9 cellular contexts compared by ENCODE assay signal in genomic region chr22:43228330-43228729, GRCh38. TPM values are rescaled to one million over a fixed set of nuclear protein-coding genes. Genes with fewer than 3 reads are reported as not detected.
A peak's percentile ranks its signal among the peaks of the same experiment; 100 is the strongest.
DNase-seq lines count a peak whose midpoint lies in the region; TF ChIP-seq lines count a peak whose summit lies in the region.
"Had no signal": no experiment of that assay in that cellular context is flagged by ENCODE, and none has a peak within 500 bp of the region (broad histone marks: within the 10 kb centered on the region; RNA-seq: fewer than 3 reads in every experiment).

No MANE protein-coding gene starts in this region.

- H3K27ac ChIP-seq in sigmoid colon = no peak overlapping the region

- H3K4me1 ChIP-seq in sigmoid colon = no peaks in the 10 kb centered on the region

- H3K4me3 ChIP-seq in AG10803 (ENCODE audit: low read length) (no peak overlapping the region), fibroblast of villous mesenchyme (ENCODE audit: low read depth, low read length) (no peak overlapping the region), sigmoid colon (no peak overlapping the region)

- TF ChIP-seq EP300 in sigmoid colon (IDR thresholded peaks at IDR 0.05) = no peak

- no peaks in the 10 kb centered on the region for H3K36me3 Mint-ChIP-seq in activated T-helper 1 cell treated with anti-CD3 and anti-CD28 coated beads, Interleukin-12 subunit alpha, Interleukin-12 subunit beta, Interleukin-2, Interleukin-4 antibody, amounts not matched to agents 30 ng/mL and 10 ng/mL and 1 ng/mL, durations not matched to agents 14 hours and 24 hours and 36 hours (ENCODE audit: low read depth)
- H3K36me3 Mint-ChIP-seq: activated naive CD8-positive, alpha-beta T cell treated with anti-CD3 and anti-CD28 coated beads, Interleukin-2, amount 10 ng/mL, durations not matched to agents 7 days and 5 days had no signal

- no peak overlapping the region for H3K4me3 Mint-ChIP-seq in activated T-helper 1 cell treated with anti-CD3 and anti-CD28 coated beads, Interleukin-12 subunit alpha, Interleukin-12 subunit beta, Interleukin-2, Interleukin-4 antibody, amounts not matched to agents 30 ng/mL and 10 ng/mL and 1 ng/mL, durations not matched to agents 14 hours and 24 hours and 36 hours
- H3K4me3 Mint-ChIP-seq: activated naive CD8-positive, alpha-beta T cell treated with anti-CD3 and anti-CD28 coated beads, Interleukin-2, amount 10 ng/mL, durations not matched to agents 7 days and 5 days had no signal

- H3K27me3 Mint-ChIP-seq in activated T-helper 1 cell treated with anti-CD3 and anti-CD28 coated beads, Interleukin-12 subunit alpha, Interleukin-12 subunit beta, Interleukin-2, Interleukin-4 antibody, amounts not matched to agents 30 ng/mL and 10 ng/mL and 1 ng/mL, durations not matched to agents 14 hours and 24 hours and 36 hours (ENCODE audit: insufficient read depth) = peaks cover 5% of the 10 kb centered on the region

- H3K9me3 ChIP-seq in sigmoid colon = no peaks in the 10 kb centered on the region

- 52 to 78% methylated on average over 8 of the region's 8 CpGs for WGBS in sigmoid colon, 2 donors

- H3K36me3 ChIP-seq in sigmoid colon = no peaks in the 10 kb centered on the region

- H3K27ac Mint-ChIP-seq in activated T-helper 1 cell treated with anti-CD3 and anti-CD28 coated beads, Interleukin-12 subunit alpha, Interleukin-12 subunit beta, Interleukin-2, Interleukin-4 antibody, amounts not matched to agents 30 ng/mL and 10 ng/mL and 1 ng/mL, durations not matched to agents 14 hours and 24 hours and 36 hours = no peak overlapping the region
- H3K27ac Mint-ChIP-seq: activated naive CD8-positive, alpha-beta T cell treated with anti-CD3 and anti-CD28 coated beads, Interleukin-2, amount 10 ng/mL, durations not matched to agents 7 days and 5 days had no signal

- no peaks in the 10 kb centered on the region for H3K9me3 Mint-ChIP-seq in activated T-helper 1 cell treated with anti-CD3 and anti-CD28 coated beads, Interleukin-12 subunit alpha, Interleukin-12 subunit beta, Interleukin-2, Interleukin-4 antibody, amounts not matched to agents 30 ng/mL and 10 ng/mL and 1 ng/mL, durations not matched to agents 14 hours and 24 hours and 36 hours
- H3K9me3 Mint-ChIP-seq: activated naive CD8-positive, alpha-beta T cell treated with anti-CD3 and anti-CD28 coated beads, Interleukin-2, amount 10 ng/mL, durations not matched to agents 7 days and 5 days had no signal

- TF ChIP-seq POLR2A in sigmoid colon (IDR thresholded peaks at IDR 0.05) = no peak

- peaks cover 0 to 28% (median 21%) of the 10 kb centered on the region in 3 donors for H3K27me3 ChIP-seq in sigmoid colon

- peaks cover 6% of the 10 kb centered on the region for H3K4me1 Mint-ChIP-seq in activated T-helper 1 cell treated with anti-CD3 and anti-CD28 coated beads, Interleukin-12 subunit alpha, Interleukin-12 subunit beta, Interleukin-2, Interleukin-4 antibody, amounts not matched to agents 30 ng/mL and 10 ng/mL and 1 ng/mL, durations not matched to agents 14 hours and 24 hours and 36 hours (ENCODE audit: low read depth)

- TF ChIP-seq CTCF in AG10803 (conservative IDR thresholded peaks at IDR 0.05; ENCODE audit: low read length) = no peak; the same call in 1 of the 2 replicates
- TF ChIP-seq CTCF in GM12874 (IDR thresholded peaks at IDR 0.05; ENCODE audit: insufficient read depth, low read depth, low read length) = peak; percentile 34; the same call in 1 of the 2 replicates
- TF ChIP-seq CTCF in fibroblast of villous mesenchyme (IDR thresholded peaks at IDR 0.05; ENCODE audit: insufficient read depth, low read depth, low read length) = peak; percentile 44
- TF ChIP-seq CTCF in sigmoid colon (IDR thresholded peaks at IDR 0.05) = no peak

- peak; percentile 5 for DNase-seq in AG10803 (ENCODE audit: low read depth)
- DNase-seq in SW480 (ENCODE audit: low spot score) = peak; percentile 26
- DNase-seq in fibroblast of villous mesenchyme (ENCODE audit: low read depth) = peak; percentile 26
- no peak for DNase-seq in sigmoid colon
- DNase-seq in NCI-H510A (lab: John Stamatoyannopoulos, UW) = no peak
- no peak for DNase-seq in medulla oblongata (ENCODE audit: extremely low spot score)
- no peak for DNase-seq in activated T-helper 1 cell treated with anti-CD3 and anti-CD28 coated beads, Interleukin-12 subunit alpha, Interleukin-12 subunit beta, Interleukin-2, Interleukin-4 antibody, amounts not matched to agents 30 ng/mL and 10 ng/mL and 1 ng/mL, durations not matched to agents 14 hours and 24 hours and 36 hours (ENCODE audit: low spot score)
- DNase-seq: activated naive CD8-positive, alpha-beta T cell treated with anti-CD3 and anti-CD28 coated beads, Interleukin-2, amount 10 ng/mL, durations not matched to agents 7 days and 5 days had no signal

- intact Hi-C loops in sigmoid colon (cut with DNase I) = no loop called here
- intact Hi-C loops in activated T-helper 1 cell treated with anti-CD3 and anti-CD28 coated beads, Interleukin-12 subunit alpha, Interleukin-12 subunit beta, Interleukin-2, Interleukin-4 antibody, amounts not matched to agents 30 ng/mL and 10 ng/mL and 1 ng/mL, durations not matched to agents 14 hours and 24 hours and 36 hours (cut with micrococcal nuclease) = no loop called here

RNA-seq across cellular contexts. Expression of gene TTLL12, which starts 41.4 kb away (rescaled TPM):
- total RNA-seq in fibroblast of villous mesenchyme (22.9 and 27.1 TPM in 2 replicates), sigmoid colon (10 to 100 TPM; 13.2 to 21.3 (median 16.2) TPM)
- 100 to 1,000 TPM in 1 of 3 donors, 10 to 100 TPM in 2; 83.5 to 127 (median 99.0) TPM for polyA plus RNA-seq in sigmoid colon
- 105 TPM in 2 replicates for total RNA-seq in activated T-helper 1 cell treated with anti-CD3 and anti-CD28 coated beads, Interleukin-12 subunit alpha, Interleukin-12 subunit beta, Interleukin-2, Interleukin-4 antibody, amounts not matched to agents 30 ng/mL and 10 ng/mL and 1 ng/mL, durations not matched to agents 14 hours and 24 hours and 36 hours

Comparison
In these comparisons a context has a peak if more than half of its experiments do, and no peak if none do; other contexts are left out.
1. DNase-seq: peak in AG10803 (single experiment), SW480 (single experiment) and fibroblast of villous mesenchyme (single experiment); none in sigmoid colon (single experiment), NCI-H510A (single experiment), medulla oblongata (single experiment) and activated T-helper 1 cell treated with anti-CD3 and anti-CD28 coated beads, Interleukin-12 subunit alpha, Interleukin-12 subunit beta, Interleukin-2, Interleukin-4 antibody, amounts not matched to agents 30 ng/mL and 10 ng/mL and 1 ng/mL, durations not matched to agents 14 hours and 24 hours and 36 hours (single experiment).
2. CTCF ChIP-seq: peak in GM12874 (single experiment) and fibroblast of villous mesenchyme (single experiment); none in AG10803 (single experiment) and sigmoid colon (0 of 4).